In genomic region chr9:137235424-137236237, GRCh38 we compare ENCODE assay signal across 12 cellular contexts. TPM values are rescaled to one million over a fixed set of nuclear protein-coding genes. Genes with fewer than 3 reads are reported as not detected.
DNase-seq lines count a peak whose midpoint lies in the region; ATAC-seq and TF ChIP-seq lines count a peak whose summit lies in the region.
"Had no signal": no experiment of that assay in that cellular context is flagged by ENCODE, and none has a peak within 500 bp of the region (broad histone marks: within the 10 kb centered on the region; RNA-seq: fewer than 3 reads in every experiment).

No MANE protein-coding gene starts in this region.

- H3K4me1 ChIP-seq in Karpas-422 (ENCODE audit: low read length) (peaks cover 54% of the 10 kb centered on the region), endodermal cell (ENCODE audit: control insufficient read depth, insufficient read depth, low read length) (peaks cover 20% of the 10 kb centered on the region), smooth muscle cell (ENCODE audit: low read depth) (peaks cover 7% of the 10 kb centered on the region), mesendoderm (ENCODE audit: control insufficient read depth, low read depth, low read length) (peaks cover 2% of the 10 kb centered on the region)

- no peaks in the 10 kb centered on the region for H3K9me3 Mint-ChIP-seq in endodermal cell

- H3K27ac Mint-ChIP-seq in endodermal cell: no peak overlapping the region

- no peaks in the 10 kb centered on the region for H3K9me3 ChIP-seq in Karpas-422 (ENCODE audit: low read length)
- H3K9me3 ChIP-seq in endodermal cell (ENCODE audit: control insufficient read depth, low read length): no peaks in the 10 kb centered on the region
- H3K9me3 ChIP-seq in smooth muscle cell (replicated peaks; ENCODE audit: low read depth): no peaks in the 10 kb centered on the region
- H3K9me3 ChIP-seq: tibial nerve had no signal

- no peak overlapping the region for H2BK5ac ChIP-seq in mesendoderm (ENCODE audit: low read length)

- H3K56ac ChIP-seq in mesendoderm (ENCODE audit: low read length): no peak overlapping the region

- ATAC-seq in HG02870 (IDR thresholded peaks at IDR 0.05; ENCODE audit: unreplicated experiment) (no peak), HG02973 (IDR thresholded peaks at IDR 0.05; ENCODE audit: unreplicated experiment) (no peak)

- H4K20me1 ChIP-seq in Karpas-422 (ENCODE audit: insufficient read depth, low read depth, low read length) (peaks cover 35% of the 10 kb centered on the region; the same call in 1 of the 2 replicates), smooth muscle cell (ENCODE audit: low read depth) (peaks cover 16% of the 10 kb centered on the region)

- peak overlapping the region; percentile 45; the same call in 1 of the 2 replicates for H3K4me3 ChIP-seq in Karpas-422 (ENCODE audit: low read length)
- H3K4me3 ChIP-seq in endodermal cell (ENCODE audit: low read length): no peak overlapping the region
- H3K4me3 ChIP-seq in smooth muscle cell: peak overlapping the region; percentile 16
- no peak overlapping the region for H3K4me3 ChIP-seq in mesendoderm (ENCODE audit: low read length)

- no peak overlapping the region for H2AK5ac ChIP-seq in mesendoderm (ENCODE audit: low read length)

- DNase-seq in NCI-H146 (lab: John Stamatoyannopoulos, UW) (peak; percentile 39), NCI-H146 treated with DMSO at 0.1 percent for 48 hours (lab: John Stamatoyannopoulos, UW; ENCODE audit: unreplicated experiment) (no peak), Karpas-422 (no peak), endodermal cell (peak; percentile 75), smooth muscle cell (lab: John Stamatoyannopoulos, UW; ENCODE audit: unreplicated experiment) (no peak), mesendoderm (no peak)

- H3K4me2 ChIP-seq in Karpas-422 (ENCODE audit: low read depth, low read length, poor library complexity, severe bottlenecking) (peak overlapping the region; percentile 70), smooth muscle cell (peak overlapping the region; percentile 64), mesendoderm (ENCODE audit: low read length) (no peak overlapping the region)

- H3K23ac ChIP-seq in mesendoderm (ENCODE audit: low read length): no peak overlapping the region

- no peaks in the 10 kb centered on the region for H3K27me3 Mint-ChIP-seq in endodermal cell (ENCODE audit: insufficient read depth)

- H3K36me3 ChIP-seq in Karpas-422 (ENCODE audit: insufficient read depth, low read length): no peaks in the 10 kb centered on the region
- peaks cover 5% of the 10 kb centered on the region for H3K36me3 ChIP-seq in endodermal cell (ENCODE audit: control insufficient read depth, insufficient read depth, low read length)
- H3K36me3 ChIP-seq in smooth muscle cell (ENCODE audit: low read depth): no peaks in the 10 kb centered on the region
- no peaks in the 10 kb centered on the region for H3K36me3 ChIP-seq in mesendoderm (ENCODE audit: control insufficient read depth, insufficient read depth, low read length)
- H3K36me3 ChIP-seq: tibial nerve had no signal

- no peak overlapping the region for H3K4ac ChIP-seq in mesendoderm (ENCODE audit: low read depth, low read length)

- peak; percentile 51 for TF ChIP-seq CTCF in endodermal cell (conservative IDR thresholded peaks at IDR 0.05)
- TF ChIP-seq CTCF in smooth muscle cell (IDR thresholded peaks at IDR 0.05; ENCODE audit: borderline replicate concordance, insufficient read depth, poor library complexity, severe bottlenecking): no peak

- peaks cover 16% of the 10 kb centered on the region for H3K4me1 Mint-ChIP-seq in endodermal cell

- WGBS in endodermal cell (ENCODE audit: insufficient coverage in 1 of 2, insufficient read length in 1 of 2), 2 experiments: 88 to 91% methylated on average over 13 to 35 of the region's 35 CpGs
- WGBS in smooth muscle cell (ENCODE audit: low lambda C conversion rate): 87% methylated on average over 35 of the region's 35 CpGs
- no CpG with 5 or more reads among the region's 35 CpGs for WGBS in mesendoderm (ENCODE audit: extremely low coverage, insufficient coverage, low lambda C conversion rate)

- H3F3A ChIP-seq in smooth muscle cell (ENCODE audit: low read depth): peaks cover 5% of the 10 kb centered on the region

- H3K79me1 ChIP-seq in mesendoderm (ENCODE audit: low read length): peaks cover 6% of the 10 kb centered on the region

- H2BK15ac ChIP-seq in mesendoderm (replicated peaks; ENCODE audit: low read depth): no peak overlapping the region

- H3K27ac ChIP-seq in Karpas-422 (ENCODE audit: low read length) (no peak overlapping the region), endodermal cell (ENCODE audit: low read depth, low read length) (no peak overlapping the region), smooth muscle cell (ENCODE audit: low read depth) (no peak overlapping the region), mesendoderm (ENCODE audit: low read depth, low read length) (no peak overlapping the region)
- H3K27ac ChIP-seq: skin epidermis had no signal

- H3K27me3 ChIP-seq in Karpas-422 (ENCODE audit: low read length) (no peaks in the 10 kb centered on the region), endodermal cell (ENCODE audit: control insufficient read depth, insufficient read depth, low read length, poor library complexity, severe bottlenecking) (no peaks in the 10 kb centered on the region), smooth muscle cell (ENCODE audit: low read depth) (no peaks in the 10 kb centered on the region), mesendoderm (ENCODE audit: insufficient read depth, low read length, poor library complexity) (no peaks in the 10 kb centered on the region)

- no peak overlapping the region for H4K8ac ChIP-seq in mesendoderm (ENCODE audit: low read depth, low read length)

- no peaks in the 10 kb centered on the region for H3K9me2 ChIP-seq in Karpas-422 (replicated peaks; ENCODE audit: insufficient read depth, low read length)

- H3K9ac ChIP-seq in Karpas-422 (ENCODE audit: low read length): peak overlapping the region; percentile 43
- no peak overlapping the region for H3K9ac ChIP-seq in endodermal cell (ENCODE audit: extremely low read depth, low read length, poor library complexity, severe bottlenecking)
- no peak overlapping the region for H3K9ac ChIP-seq in smooth muscle cell (ENCODE audit: low read depth)
- H3K9ac ChIP-seq in mesendoderm (ENCODE audit: low read length): no peak overlapping the region

- no peaks in the 10 kb centered on the region for H3K36me3 Mint-ChIP-seq in endodermal cell (ENCODE audit: low read depth)
- H3K36me3 Mint-ChIP-seq: naive thymus-derived CD4-positive, alpha-beta T cell had no signal

- H3K18ac ChIP-seq in mesendoderm (ENCODE audit: low read length): no peak overlapping the region

- H3K79me2 ChIP-seq in Karpas-422 (ENCODE audit: low read length) (no peaks in the 10 kb centered on the region), smooth muscle cell (ENCODE audit: low read depth) (peaks cover 15% of the 10 kb centered on the region), mesendoderm (ENCODE audit: control insufficient read depth, insufficient read depth, low read length) (peaks cover 3% of the 10 kb centered on the region)

- no peak overlapping the region for H4K5ac ChIP-seq in mesendoderm (ENCODE audit: low read length)

- no peak overlapping the region for H3K4me3 Mint-ChIP-seq in endodermal cell

- H2AFZ ChIP-seq in Karpas-422 (ENCODE audit: low read length) (no peak overlapping the region), smooth muscle cell (ENCODE audit: low read depth) (no peak overlapping the region)

- no peak overlapping the region for H2BK120ac ChIP-seq in mesendoderm (ENCODE audit: low read depth, low read length)

RNA-seq across cellular contexts. Expression of gene SLC34A3, which starts 4.9 kb away (rescaled TPM):
- total RNA-seq in Karpas-422 (2014; rRNA removed; shearing (Covaris generic); ENCODE audit: low replicate concordance): not detected in 2 replicates
- under 1 TPM in 1 of 2 donors, not detected in 1; 0.15 TPM for total RNA-seq in endodermal cell
- polyA plus RNA-seq in endodermal cell (2013, experiment 1 of 2): not detected
- polyA plus RNA-seq in endodermal cell (2013, experiment 2 of 2): 0.12 TPM
- total RNA-seq in smooth muscle cell: not detected in 2 replicates
- not detected in 2 replicates for polyA plus RNA-seq in smooth muscle cell
- 0.03 TPM for polyA plus RNA-seq in mesendoderm (2013, experiment 1 of 2)
- 0.01 TPM for polyA plus RNA-seq in mesendoderm (2013, experiment 2 of 2)
- total RNA-seq: tibial nerve had no signal
- polyA plus RNA-seq: naive thymus-derived CD4-positive, alpha-beta T cell had no signal

RNA-seq across cellular contexts. Expression of gene TUBB4B, which starts 5.5 kb away (rescaled TPM):
- 97.1 and 152 TPM in 2 replicates for total RNA-seq in Karpas-422 (2014; rRNA removed; shearing (Covaris generic); ENCODE audit: low replicate concordance)
- total RNA-seq in endodermal cell: 100 to 1,000 TPM; 328 to 415 TPM
- 395 TPM for polyA plus RNA-seq in endodermal cell (2013, experiment 1 of 2)
- 425 TPM for polyA plus RNA-seq in endodermal cell (2013, experiment 2 of 2)
- total RNA-seq in smooth muscle cell: 154 and 164 TPM in 2 replicates
- polyA plus RNA-seq in smooth muscle cell: 317 and 331 TPM in 2 replicates
- 288 TPM for polyA plus RNA-seq in mesendoderm (2013, experiment 1 of 2)
- 285 TPM for polyA plus RNA-seq in mesendoderm (2013, experiment 2 of 2)

RNA-seq across cellular contexts. Expression of gene RNF224, which starts 8.3 kb away (rescaled TPM):
- total RNA-seq in Karpas-422 (2014; rRNA removed; shearing (Covaris generic); ENCODE audit: low replicate concordance): 0.37 TPM in 1 of 2 replicates, not detected in the other
- under 1 TPM; 0.24 to 0.38 TPM for total RNA-seq in endodermal cell
- not detected for polyA plus RNA-seq in endodermal cell (2013, experiment 1 of 2)
- polyA plus RNA-seq in endodermal cell (2013, experiment 2 of 2): not detected
- not detected in 2 replicates for total RNA-seq in smooth muscle cell
- polyA plus RNA-seq in smooth muscle cell: not detected in 2 replicates
- not detected for polyA plus RNA-seq in mesendoderm (2013, experiment 1 of 2)
- not detected for polyA plus RNA-seq in mesendoderm (2013, experiment 2 of 2)
- total RNA-seq: kidney epithelial cell, tibial nerve had no signal
- polyA plus RNA-seq: naive thymus-derived CD4-positive, alpha-beta T cell had no signal

RNA-seq across cellular contexts. Expression of gene CYSRT1, which starts 10.7 kb away (rescaled TPM):
- total RNA-seq in Karpas-422 (2014; rRNA removed; shearing (Covaris generic); ENCODE audit: low replicate concordance): 0.75 and 1.2 TPM in 2 replicates
- total RNA-seq in endodermal cell: 1 to 10 TPM; 1.4 to 1.8 TPM
- 1.8 TPM for polyA plus RNA-seq in endodermal cell (2013, experiment 1 of 2)
- polyA plus RNA-seq in endodermal cell (2013, experiment 2 of 2): 1.4 TPM
- total RNA-seq in smooth muscle cell: 2.2 and 2.3 TPM in 2 replicates
- 1.3 and 2.4 TPM in 2 replicates for polyA plus RNA-seq in smooth muscle cell
- polyA plus RNA-seq in mesendoderm (2013, experiment 1 of 2): 0.60 TPM
- 0.46 TPM for polyA plus RNA-seq in mesendoderm (2013, experiment 2 of 2)
- total RNA-seq: tibial nerve had no signal

RNA-seq across cellular contexts. Expression of gene RNF208, which starts 13.6 kb away (rescaled TPM):
- 0.26 and 0.36 TPM in 2 replicates for total RNA-seq in Karpas-422 (2014; rRNA removed; shearing (Covaris generic); ENCODE audit: low replicate concordance)
- total RNA-seq in endodermal cell: 10 to 100 TPM; 10.5 to 15.6 TPM
- 10.5 TPM for polyA plus RNA-seq in endodermal cell (2013, experiment 1 of 2)
- polyA plus RNA-seq in endodermal cell (2013, experiment 2 of 2): 9.9 TPM
- 0.36 and 0.49 TPM in 2 replicates for total RNA-seq in smooth muscle cell
- 1.4 and 1.9 TPM in 2 replicates for polyA plus RNA-seq in smooth muscle cell
- polyA plus RNA-seq in mesendoderm (2013, experiment 1 of 2): 3.2 TPM
- 3.7 TPM for polyA plus RNA-seq in mesendoderm (2013, experiment 2 of 2)
- polyA plus RNA-seq: naive thymus-derived CD4-positive, alpha-beta T cell had no signal

Comparison
In these comparisons a context has a peak if more than half of its experiments do, and no peak if none do; other contexts are left out.
1. DNase-seq: peak in NCI-H146 (single experiment) and endodermal cell (single experiment); none in NCI-H146 treated with DMSO at 0.1 percent for 48 hours (single experiment), Karpas-422 (single experiment), smooth muscle cell (single experiment) and mesendoderm (single experiment).
2. H3K4me3 ChIP-seq: peak in Karpas-422 (single experiment) and smooth muscle cell (single experiment); none in endodermal cell (single experiment) and mesendoderm (single experiment).